19 cellular contexts compared by ENCODE assay signal in the genomic region with DNA sequence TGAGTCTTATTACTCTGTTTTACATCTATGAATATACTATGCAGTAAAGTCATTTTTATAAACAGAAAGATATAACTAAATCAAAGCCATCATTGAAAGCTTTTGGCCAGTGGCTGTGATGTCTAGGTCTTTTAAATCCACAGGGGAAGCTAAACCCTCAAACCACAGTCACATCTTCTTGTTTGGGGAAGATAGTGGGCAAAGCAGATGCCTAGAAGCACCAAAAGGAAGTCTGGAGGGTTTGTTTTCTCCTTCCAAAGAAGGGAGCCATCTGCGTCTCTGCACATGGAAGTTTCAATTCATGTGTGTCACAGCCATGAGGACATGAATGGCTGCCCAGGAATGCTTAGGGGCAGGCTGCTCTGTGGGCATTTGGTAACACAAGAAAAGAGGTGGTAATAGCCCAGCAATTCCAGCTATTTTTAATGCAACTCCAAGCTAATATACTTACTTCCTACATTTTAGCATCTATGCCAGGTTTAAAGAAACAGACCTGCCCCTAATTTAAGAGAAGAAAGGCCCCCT.
DNase-seq lines count a peak whose midpoint lies in the region; ATAC-seq, FAIRE-seq and TF ChIP-seq lines count a peak whose summit lies in the region.
"Had no signal": no experiment of that assay in that cellular context is flagged by ENCODE, and none has a peak within 500 bp of the region (broad histone marks: within the 10 kb centered on the region; RNA-seq: fewer than 3 reads in every experiment).

No MANE protein-coding gene starts in this region.

- ATAC-seq in GM21360 (IDR thresholded peaks at IDR 0.05; ENCODE audit: unreplicated experiment) (no peak), GM18502 (IDR thresholded peaks at IDR 0.05; ENCODE audit: poor library complexity, unreplicated experiment) (no peak), T-helper 17 cell (no peak)
- ATAC-seq: activated CD8-positive, alpha-beta T cell treated with anti-CD3 and anti-CD28 coated beads for 36 hours; left lobe of liver; naive thymus-derived CD4-positive, alpha-beta T cell had no signal

- H3K27me3 Mint-ChIP-seq in astrocyte (ENCODE audit: low read depth, unreplicated experiment) (no peaks in the 10 kb centered on the region), T-helper 17 cell (no peaks in the 10 kb centered on the region)
- H3K27me3 Mint-ChIP-seq: activated CD8-positive, alpha-beta T cell treated with anti-CD3 and anti-CD28 coated beads for 36 hours; naive thymus-derived CD4-positive, alpha-beta T cell had no signal

- H3K9me3 ChIP-seq in astrocyte (ENCODE audit: insufficient read depth, low read depth, low read length) (no peaks in the 10 kb centered on the region), smooth muscle cell (replicated peaks; ENCODE audit: low read depth) (no peaks in the 10 kb centered on the region), stomach (no peaks in the 10 kb centered on the region), T-helper 17 cell (ENCODE audit: control insufficient read depth, low read length, poor library complexity, severe bottlenecking) (no peaks in the 10 kb centered on the region)
- H3K9me3 ChIP-seq: adrenal gland, colonic mucosa, HAP-1, Peyer's patch had no signal

- H3K27ac Mint-ChIP-seq in astrocyte (ENCODE audit: unreplicated experiment) (peak overlapping the region; percentile 6), T-helper 17 cell (no peak overlapping the region)
- H3K27ac Mint-ChIP-seq: activated CD8-positive, alpha-beta T cell treated with anti-CD3 and anti-CD28 coated beads for 36 hours; naive thymus-derived CD4-positive, alpha-beta T cell had no signal

- H3K4me3 Mint-ChIP-seq in astrocyte (ENCODE audit: unreplicated experiment) (no peak overlapping the region), T-helper 17 cell (no peak overlapping the region)
- H3K4me3 Mint-ChIP-seq: activated CD8-positive, alpha-beta T cell treated with anti-CD3 and anti-CD28 coated beads for 36 hours; naive thymus-derived CD4-positive, alpha-beta T cell had no signal

- H3K27ac ChIP-seq in astrocyte (ENCODE audit: low read depth, low read length) (no peak overlapping the region), smooth muscle cell (ENCODE audit: low read depth) (peak overlapping the region; percentile 45), stomach (no peak overlapping the region)
- H3K27ac ChIP-seq: adrenal gland, colonic mucosa, Peyer's patch had no signal

- H3K36me3 Mint-ChIP-seq in astrocyte (ENCODE audit: low read depth, unreplicated experiment) (no peaks in the 10 kb centered on the region), T-helper 17 cell (ENCODE audit: low read depth) (peaks cover 2% of the 10 kb centered on the region)

- 37% methylated on average over 1 of the region's 1 CpG for WGBS in smooth muscle cell (ENCODE audit: low lambda C conversion rate)
- 62 to 100% (median 75%) methylated on average over 1 of the region's 1 CpG for WGBS in stomach, 5 donors

- H3K4me2 ChIP-seq in astrocyte (ENCODE audit: low read length) (no peak overlapping the region), smooth muscle cell (no peak overlapping the region)

- no peak for TF ChIP-seq POLR2A in stomach (IDR thresholded peaks at IDR 0.05)

- H3K4me1 ChIP-seq in astrocyte (ENCODE audit: insufficient read depth, low read length) (no peaks in the 10 kb centered on the region), smooth muscle cell (ENCODE audit: low read depth) (no peaks in the 10 kb centered on the region), stomach (peaks cover 0 to 11% (median 0%) of the 10 kb centered on the region in 4 donors)
- H3K4me1 ChIP-seq: adrenal gland, colonic mucosa, HAP-1 had no signal

- H3K79me2 ChIP-seq in astrocyte (ENCODE audit: insufficient read depth, low read length) (no peaks in the 10 kb centered on the region), smooth muscle cell (ENCODE audit: low read depth) (no peaks in the 10 kb centered on the region)

- H3K9ac ChIP-seq in astrocyte (ENCODE audit: low read length) (no peak overlapping the region), smooth muscle cell (ENCODE audit: low read depth) (peak overlapping the region; percentile 26)

- H2AFZ ChIP-seq in astrocyte (ENCODE audit: low read depth, low read length) (no peak overlapping the region), smooth muscle cell (ENCODE audit: low read depth) (peak overlapping the region; percentile 57)

- H3K4me1 Mint-ChIP-seq in astrocyte (ENCODE audit: low read depth, unreplicated experiment), result peaks cover 4% of the 10 kb centered on the region
- H3K4me1 Mint-ChIP-seq in T-helper 17 cell, result no peaks in the 10 kb centered on the region

- no peak for TF ChIP-seq EP300 in stomach (IDR thresholded peaks at IDR 0.05)

- FAIRE-seq in astrocyte (lab: Jason Lieb, UNC), result no peak

- TF ChIP-seq CTCF in astrocyte (IDR thresholded peaks at IDR 0.05; ENCODE audit: insufficient read depth, low read depth, low read length), result no peak
- TF ChIP-seq CTCF in kidney epithelial cell (IDR thresholded peaks at IDR 0.05; ENCODE audit: insufficient read depth, low read length, poor library complexity, severe bottlenecking), result no peak
- TF ChIP-seq CTCF in smooth muscle cell (IDR thresholded peaks at IDR 0.05; ENCODE audit: borderline replicate concordance, insufficient read depth, poor library complexity, severe bottlenecking), result no peak
- no peak for TF ChIP-seq CTCF in stomach (IDR thresholded peaks at IDR 0.05)

- H3K36me3 ChIP-seq in astrocyte (ENCODE audit: insufficient read depth, low read length) (no peaks in the 10 kb centered on the region), kidney epithelial cell (ENCODE audit: control insufficient read depth, insufficient read depth, low read length) (no peaks in the 10 kb centered on the region), smooth muscle cell (ENCODE audit: low read depth) (no peaks in the 10 kb centered on the region), stomach (no peaks in the 10 kb centered on the region)
- H3K36me3 ChIP-seq: adrenal gland, colonic mucosa, HAP-1, Peyer's patch had no signal

- peak; percentile 11 for DNase-seq in GM03348 (ENCODE audit: low spot score)
- no peak for DNase-seq in astrocyte (ENCODE audit: low read depth)
- DNase-seq in kidney epithelial cell (ENCODE audit: low read depth), result peak; percentile 26
- no peak for DNase-seq in smooth muscle cell (lab: John Stamatoyannopoulos, UW; ENCODE audit: unreplicated experiment)
- no peak for DNase-seq in stomach
- DNase-seq in T-helper 17 cell, result no peak
- DNase-seq: activated CD8-positive, alpha-beta T cell treated with anti-CD3 and anti-CD28 coated beads for 36 hours; adrenal gland; colonic mucosa; DMS79 treated with DMSO at 0.1 percent for 48 hours; hypothalamus; naive thymus-derived CD4-positive, alpha-beta T cell; NCI-H2107; Peyer's patch; substantia nigra had no signal

- H3F3A ChIP-seq in smooth muscle cell (ENCODE audit: low read depth), result no peaks in the 10 kb centered on the region

- no peak overlapping the region for H3K4me3 ChIP-seq in astrocyte (ENCODE audit: insufficient read depth, low read depth, low read length)
- no peak overlapping the region for H3K4me3 ChIP-seq in kidney epithelial cell (ENCODE audit: low read depth, low read length)
- no peak overlapping the region for H3K4me3 ChIP-seq in smooth muscle cell
- no peak overlapping the region for H3K4me3 ChIP-seq in stomach
- H3K4me3 ChIP-seq: adrenal gland, colonic mucosa, HAP-1, Peyer's patch had no signal

- H3K9me3 Mint-ChIP-seq in astrocyte (ENCODE audit: unreplicated experiment), result peaks cover 2% of the 10 kb centered on the region

- no peaks in the 10 kb centered on the region for H3K27me3 ChIP-seq in astrocyte (ENCODE audit: insufficient read depth, low read length)
- H3K27me3 ChIP-seq in kidney epithelial cell (ENCODE audit: control insufficient read depth, insufficient read depth, low read length), result no peaks in the 10 kb centered on the region
- no peaks in the 10 kb centered on the region for H3K27me3 ChIP-seq in smooth muscle cell (ENCODE audit: low read depth)
- H3K27me3 ChIP-seq in stomach, result no peaks in the 10 kb centered on the region
- H3K27me3 ChIP-seq: adrenal gland, colonic mucosa, Peyer's patch had no signal

- H4K20me1 ChIP-seq in astrocyte (ENCODE audit: insufficient read depth, low read length), result no peaks in the 10 kb centered on the region
- no peaks in the 10 kb centered on the region for H4K20me1 ChIP-seq in smooth muscle cell (ENCODE audit: low read depth)

- intact Hi-C loops in stomach (cut with DNase I; ENCODE audit: low total_unique reads), result no loop called here

Comparison
In these comparisons a context has a peak if more than half of its experiments do, and no peak if none do; other contexts are left out.
1. DNase-seq: peak in GM03348 (single experiment) and kidney epithelial cell (single experiment); none in astrocyte (single experiment), smooth muscle cell (single experiment), stomach (single experiment) and T-helper 17 cell (0 of 3).